In the genomic region with DNA sequence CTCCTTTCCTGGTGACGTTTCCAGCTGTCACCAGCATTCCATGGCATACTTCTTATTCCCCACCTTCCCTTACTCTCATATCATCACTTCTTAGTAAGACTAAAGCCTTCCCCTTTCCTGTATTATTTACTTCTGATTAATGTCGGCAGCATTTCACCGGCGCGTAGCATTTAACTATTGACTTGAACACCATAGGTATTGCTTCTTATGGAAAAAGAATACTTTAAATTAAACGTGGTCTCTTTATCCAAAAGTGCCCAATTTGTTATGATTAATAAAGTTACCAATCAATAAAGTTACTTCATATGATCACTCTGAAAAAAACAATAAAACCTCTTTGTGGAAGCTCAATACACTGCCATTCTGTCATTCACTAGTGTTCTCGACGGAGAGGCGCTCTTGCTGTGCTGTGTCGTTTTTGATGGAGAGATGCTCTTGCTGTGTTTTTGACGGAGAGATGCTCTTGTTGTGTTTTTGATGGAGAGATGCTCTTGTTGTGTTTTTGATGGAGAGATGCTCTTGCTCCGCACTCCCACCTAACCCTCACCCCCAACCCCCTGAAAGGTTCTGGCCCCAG, we compare ENCODE assay signal across 7 cellular contexts.
DNase-seq lines count a peak whose midpoint lies in the region; ATAC-seq and TF ChIP-seq lines count a peak whose summit lies in the region.

No MANE protein-coding gene starts in this region.

- H4K20me1 ChIP-seq in H9 (ENCODE audit: control insufficient read depth, insufficient read depth, insufficient read length): no peaks in the 10 kb centered on the region

- H3K4me3 Mint-ChIP-seq in H9: peak overlapping the region; percentile 11 to 21; a peak in 4 of 5 replicates

- H3K4ac ChIP-seq in H9 (ENCODE audit: low read depth, low read length): no peak overlapping the region

- H2AFZ ChIP-seq in H9 (ENCODE audit: low read length): no peak overlapping the region

- H3K9ac ChIP-seq in H9 (ENCODE audit: extremely low read depth, insufficient read length, low read length): no peak overlapping the region
- peak overlapping the region in 2 of 3 donors; percentile 19 to 34 for H3K9ac ChIP-seq in skeletal muscle tissue (ENCODE audit: low read depth in 1 of 3, low read length in 3 of 3)

- peaks cover 3% of the 10 kb centered on the region for H3K23me2 ChIP-seq in H9 (ENCODE audit: insufficient read length, low read depth, low read length, poor library complexity, severe bottlenecking)

- H3K27ac Mint-ChIP-seq in H9: no peak overlapping the region; a peak in 2 of 7 replicates

- H2BK120ac ChIP-seq in H9 (ENCODE audit: low read depth, low read length, poor library complexity, severe bottlenecking): no peak overlapping the region

- peaks cover 1% of the 10 kb centered on the region; the same call in 1 of the 2 replicates for H3K27me3 Mint-ChIP-seq in H9 (ENCODE audit: low read depth)

- DNase-seq in H9 (no peak), fibroblast of the aortic adventitia (ENCODE audit: low read depth) (no peak), NCI-H524 treated with DMSO at 0.1 percent for 48 hours (lab: John Stamatoyannopoulos, UW) (no peak), germinal center (ENCODE audit: low spot score) (no peak)

- H3K27me3 ChIP-seq in H9 (ENCODE audit: insufficient read depth, low read length) (no peaks in the 10 kb centered on the region), skeletal muscle tissue (ENCODE audit: control insufficient read depth in 3 of 3, insufficient read depth in 3 of 3, low read length in 3 of 3) (no peaks in the 10 kb centered on the region)

- no peak overlapping the region for H3K14ac ChIP-seq in H9 (ENCODE audit: insufficient read depth, low read length)

- peak overlapping the region; percentile 37 for H3K4me2 ChIP-seq in H9 (ENCODE audit: insufficient read depth, insufficient read length, low read length)

- peaks cover 16 to 21% of the 10 kb centered on the region in 2 experiments for H3K4me1 Mint-ChIP-seq in H9

- H4K5ac ChIP-seq in H9 (ENCODE audit: insufficient read length, low read depth, low read length): no peak overlapping the region

- TF ChIP-seq CTCF in H9 (conservative IDR thresholded peaks at IDR 0.05) (no peak), VCaP (conservative IDR thresholded peaks at IDR 0.05) (no peak), fibroblast of the aortic adventitia (IDR thresholded peaks at IDR 0.05; ENCODE audit: insufficient read depth, low read length) (no peak)

- no peak overlapping the region for H3K56ac ChIP-seq in H9 (ENCODE audit: insufficient read length, low read depth, low read length)

- H2AK5ac ChIP-seq in H9 (ENCODE audit: insufficient read length, low read length): no peak overlapping the region

- H2BK12ac ChIP-seq in H9 (ENCODE audit: insufficient read length, low read depth, low read length): no peak overlapping the region

- no peaks in the 10 kb centered on the region; the same call in 1 of the 2 replicates for H3K79me2 ChIP-seq in H9 (ENCODE audit: insufficient read depth, low read length)

- no peak overlapping the region for H2BK15ac ChIP-seq in H9 (ENCODE audit: low read depth, low read length)

- ATAC-seq in GM19035 (IDR thresholded peaks at IDR 0.05; ENCODE audit: unreplicated experiment): no peak

- no peak overlapping the region for H3K18ac ChIP-seq in H9 (ENCODE audit: insufficient read length, low read depth, low read length)

- H3K4me3 ChIP-seq in fibroblast of the aortic adventitia (ENCODE audit: low read depth, low read length) (peak overlapping the region; percentile 23), skeletal muscle tissue (ENCODE audit: low read length in 3 of 3) (peak overlapping the region in 2 of 3 donors; percentile 30 to 52)

- H3K79me1 ChIP-seq in H9 (ENCODE audit: insufficient read depth, low read depth, low read length, poor library complexity, severe bottlenecking): no peaks in the 10 kb centered on the region

- H3K9me3 ChIP-seq in H9 (ENCODE audit: control insufficient read depth, low read depth, low read length) (no peaks in the 10 kb centered on the region), skeletal muscle tissue (ENCODE audit: control insufficient read depth in 3 of 3, low read length in 3 of 3) (no peaks in the 10 kb centered on the region)

- no peaks in the 10 kb centered on the region for H3K36me3 ChIP-seq in skeletal muscle tissue (ENCODE audit: control insufficient read depth in 3 of 3, insufficient read depth in 3 of 3, low read length in 3 of 3)

- WGBS in H9 (ENCODE audit: extremely low coverage, insufficient read length, low lambda C conversion rate): no CpG with 5 or more reads among the region's 12 CpGs

- no peak overlapping the region for H3K27ac ChIP-seq in H9 (ENCODE audit: insufficient read length, low read depth, low read length)
- H3K27ac ChIP-seq in VCaP: peak overlapping the region; percentile 45
- no peak overlapping the region for H3K27ac ChIP-seq in skeletal muscle tissue (ENCODE audit: low read depth, low read length)

- peaks cover 0 to 2% (median 0%) of the 10 kb centered on the region in 3 experiments; a peak in 3 of 7 replicates for H3K36me3 Mint-ChIP-seq in H9 (ENCODE audit: insufficient read depth in 1 of 3, low read depth in 3 of 3)

- no peak overlapping the region for H4K8ac ChIP-seq in H9 (replicated peaks; ENCODE audit: insufficient read length, low read depth, low read length)

- no peak overlapping the region for H3T11ph ChIP-seq in H9 (ENCODE audit: low read length)

- H3K4me1 ChIP-seq in H9 (ENCODE audit: insufficient read depth, low read length) (no peaks in the 10 kb centered on the region; the same call in 1 of the 2 replicates), skeletal muscle tissue (ENCODE audit: control insufficient read depth in 3 of 3, insufficient read depth in 3 of 3, low read length in 3 of 3) (peaks cover 12 to 22% (median 20%) of the 10 kb centered on the region in 3 donors)

- no peak overlapping the region for H2BK20ac ChIP-seq in H9 (ENCODE audit: low read depth, low read length, poor library complexity, severe bottlenecking)

- H3K9me3 Mint-ChIP-seq in H9: no peaks in the 10 kb centered on the region

- no peak overlapping the region for H3K23ac ChIP-seq in H9 (ENCODE audit: insufficient read length, low read depth, low read length)

- no peak overlapping the region for H4K91ac ChIP-seq in H9 (ENCODE audit: insufficient read length, low read depth, low read length)

- no peak overlapping the region for H2BK5ac ChIP-seq in H9 (ENCODE audit: insufficient read length, low read length)
